In the genomic region with DNA sequence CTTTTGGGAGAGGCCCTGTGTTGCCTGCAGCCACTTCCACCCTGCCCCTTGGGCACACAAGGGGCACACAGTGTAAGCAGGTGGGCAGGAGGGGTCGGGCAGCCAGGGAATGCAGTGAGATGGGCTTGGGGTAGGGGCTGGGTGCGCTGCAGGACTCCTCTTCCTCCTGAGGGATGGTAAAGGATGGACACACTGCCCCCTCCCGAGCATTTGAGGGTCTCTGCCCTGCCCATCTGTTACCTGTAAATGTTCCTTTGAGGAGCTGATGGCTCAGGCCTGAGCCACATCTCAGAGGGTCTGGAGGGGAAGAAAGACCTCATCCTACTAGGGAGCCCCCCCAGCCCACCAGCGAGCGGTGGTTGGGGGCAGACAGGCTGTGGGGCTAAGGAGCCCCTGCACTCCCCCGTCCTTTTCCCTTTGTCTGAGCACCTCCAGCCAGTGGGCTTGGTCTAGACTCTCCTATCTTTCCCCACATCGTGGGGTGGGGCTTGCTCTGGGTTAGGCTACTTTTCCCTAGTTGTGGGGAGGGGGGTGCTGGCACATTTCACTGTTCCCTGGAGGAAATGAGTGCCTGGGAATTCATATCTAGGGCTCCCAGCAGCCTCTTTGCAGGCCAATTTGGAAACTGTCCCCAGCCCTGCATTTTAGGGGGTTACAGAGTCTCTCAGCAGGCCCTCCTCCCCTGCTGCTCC, we compare ENCODE assay signal across 8 cellular contexts. TPM values are rescaled to one million over a fixed set of nuclear protein-coding genes. Genes with fewer than 3 reads are reported as not detected.
DNase-seq lines count a peak whose midpoint lies in the region; ATAC-seq and TF ChIP-seq lines count a peak whose summit lies in the region.

No MANE protein-coding gene starts in this region.

- peaks cover 5% of the 10 kb centered on the region; the same call in 1 of the 2 replicates for H3K4me1 ChIP-seq in HUES48 (ENCODE audit: control insufficient read depth, insufficient read depth, low read length)

- peak; percentile 3 for TF ChIP-seq CTCF in AG09309 (IDR thresholded peaks at IDR 0.05; ENCODE audit: control insufficient read depth, insufficient read depth, low read depth, low read length, missing control alignments)
- no peak for TF ChIP-seq CTCF in brain (conservative IDR thresholded peaks at IDR 0.05)

- H3K4me1 Mint-ChIP-seq in brain (peaks cover 23% of the 10 kb centered on the region), naive B cell (peaks cover 29 to 48% (median 41%) of the 10 kb centered on the region in 3 donors)

- no peak for ATAC-seq in naive B cell (ENCODE audit: low read depth in 2 of 2)
- no peak for ATAC-seq in HG03095 (IDR thresholded peaks at IDR 0.05; ENCODE audit: unreplicated experiment)
- no peak for ATAC-seq in left colon
- ATAC-seq in HG02970 (IDR thresholded peaks at IDR 0.05; ENCODE audit: low FRiP score, unreplicated experiment) = no peak

- no peaks in the 10 kb centered on the region for H3K27me3 ChIP-seq in HUES48 (ENCODE audit: control insufficient read depth, insufficient read depth, low read length)

- H3K36me3 Mint-ChIP-seq in brain (peaks cover 7% of the 10 kb centered on the region), naive B cell (no peaks in the 10 kb centered on the region)

- H3K9me3 ChIP-seq in HUES48 (ENCODE audit: control insufficient read depth, insufficient read depth, low read length) = no peaks in the 10 kb centered on the region

- H3K27ac Mint-ChIP-seq in brain = peak overlapping the region; percentile 65 to 99 (median 91)
- H3K27ac Mint-ChIP-seq in naive B cell = peak overlapping the region; percentile 64 to 98 (median 90)

- H3K9me3 Mint-ChIP-seq in brain = no peaks in the 10 kb centered on the region
- no peaks in the 10 kb centered on the region for H3K9me3 Mint-ChIP-seq in naive B cell

- DNase-seq in AG09309 (ENCODE audit: low read depth) (no peak), naive B cell (no peak), retina (no peak), left colon (no peak)

- H3K27me3 Mint-ChIP-seq in brain = peaks cover 7% of the 10 kb centered on the region
- H3K27me3 Mint-ChIP-seq in naive B cell = no peaks in the 10 kb centered on the region

- H3K4me3 ChIP-seq in AG09309 (ENCODE audit: control insufficient read depth, low read depth, low read length) (peak overlapping the region; percentile 91), HUES48 (ENCODE audit: low read depth, low read length) (no peak overlapping the region)

- H3K4me3 Mint-ChIP-seq in brain (peak overlapping the region; percentile 90 to 95 (median 93)), naive B cell (peak overlapping the region; percentile 88 to 97 (median 92))

- intact Hi-C loops in left colon (cut with DNase I, micrococcal nuclease) = no loop called here

- H3K36me3 ChIP-seq in HUES48 (ENCODE audit: control insufficient read depth, insufficient read depth, low read length) = peaks cover 44% of the 10 kb centered on the region

- H3K9ac ChIP-seq in HUES48 (ENCODE audit: low read depth, low read length) = no peak overlapping the region

- peak overlapping the region; percentile 95 for H3K27ac ChIP-seq in HUES48 (ENCODE audit: low read depth, low read length)

RNA-seq across cellular contexts. Expression of gene TSSC4, which starts 1.7 kb away (rescaled TPM):
- 41.9 TPM for polyA plus RNA-seq in brain (ENCODE audit: insufficient read depth, low read depth, low replicate concordance)
- 10 to 100 TPM; 54.7 to 76.0 (median 67.9) TPM for polyA plus RNA-seq in naive B cell (ENCODE audit: low read depth in 6 of 6)
- total RNA-seq in left colon = 10 to 100 TPM; 39.9 to 40.4 TPM

RNA-seq across cellular contexts. Expression of gene CD81, which starts 21.7 kb away (rescaled TPM):
- polyA plus RNA-seq in brain (ENCODE audit: insufficient read depth, low read depth, low replicate concordance) (643 TPM), naive B cell (ENCODE audit: low read depth in 6 of 6) (100 to 1,000 TPM; 110 to 279 (median 240) TPM)
- total RNA-seq in left colon = 100 to 1,000 TPM; 111 to 217 TPM

RNA-seq across cellular contexts. Expression of gene TRPM5, which starts 45.5 kb away (rescaled TPM):
- 0.76 TPM for polyA plus RNA-seq in brain (ENCODE audit: insufficient read depth, low read depth, low replicate concordance)
- not detected for polyA plus RNA-seq in naive B cell (ENCODE audit: low read depth in 6 of 6)
- 1 to 10 TPM; 2.0 to 3.8 TPM for total RNA-seq in left colon

RNA-seq across cellular contexts. Expression of gene KCNQ1, which starts 46.0 kb away (rescaled TPM):
- polyA plus RNA-seq in brain (ENCODE audit: insufficient read depth, low read depth, low replicate concordance) (13.4 TPM), naive B cell (ENCODE audit: low read depth in 6 of 6) (10 to 100 TPM in 3 of 6 donors, 1 to 10 TPM in 3; 9.3 to 22.6 (median 10.3) TPM)
- 10 to 100 TPM; 42.8 to 56.8 TPM for total RNA-seq in left colon
